Comparison of ENCODE assay signal across 36 cellular contexts in the genomic region with DNA sequence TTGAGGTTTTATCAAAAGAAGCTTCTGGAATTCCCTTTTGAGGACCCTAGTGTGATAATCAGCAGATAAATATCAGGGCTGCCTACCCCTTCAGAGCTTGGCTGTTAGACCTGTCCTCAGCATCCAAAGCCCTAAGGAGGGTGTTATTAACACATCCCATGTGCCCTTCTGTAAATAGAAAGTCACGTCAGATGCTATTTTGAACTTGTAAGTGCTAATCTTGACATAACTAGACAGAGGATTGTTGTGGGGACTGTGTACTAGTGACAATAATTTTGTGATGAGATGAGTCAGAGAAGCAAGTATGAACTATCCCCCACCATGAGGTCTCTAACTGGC. TPM values are rescaled to one million over a fixed set of nuclear protein-coding genes. Genes with fewer than 3 reads are reported as not detected.
"Had no signal": no experiment of that assay in that cellular context is flagged by ENCODE, and none has a peak within 500 bp of the region (broad histone marks: within the 10 kb centered on the region; RNA-seq: fewer than 3 reads in every experiment).

No MANE protein-coding gene starts in this region.

- H3K27ac ChIP-seq: Peyer's patch, VCaP had no signal

- H3K4me3 ChIP-seq: MG63, Peyer's patch had no signal

- H3K9me3 Mint-ChIP-seq: activated B cell treated with CpG ODN at 0.5 μM for 24 hours; activated CD4-positive, alpha-beta T cell treated with anti-CD3 and anti-CD28 coated beads, Interleukin-2, amount 10 ng/mL, durations not matched to agents 24 days and 14 days; activated CD8-positive, alpha-beta T cell treated with anti-CD3 and anti-CD28 coated beads for 36 hours; activated naive CD4-positive, alpha-beta T cell treated with anti-CD3 and anti-CD28 coated beads, Interleukin-2, amount 10 ng/mL, durations not matched to agents 7 days and 5 days; activated naive CD8-positive, alpha-beta T cell treated with anti-CD3 and anti-CD28 coated beads, Interleukin-2, amount 50 U/mL, for 24 hours; activated T-cell treated with anti-CD3 and anti-CD28 coated beads, Interleukin-2, amount 50 U/mL, for 24 hours; IgD-negative memory B cell had no signal

- H3K4me1 ChIP-seq: Peyer's patch had no signal

- DNase-seq: activated B cell treated with CpG ODN at 0.5 μM for 24 hours; activated CD4-positive, alpha-beta T cell treated with anti-CD3 and anti-CD28 coated beads, Interleukin-2, amount 10 ng/mL, durations not matched to agents 24 days and 14 days; activated CD4-positive, alpha-beta T cell treated with anti-CD3 and anti-CD28 coated beads, Interleukin-2, amount 50 U/mL, for 4 hours; activated CD4-positive, CD25-positive, alpha-beta regulatory T cell treated with anti-CD3 and anti-CD28 coated beads, Interleukin-2, amount 50 U/mL, for 72 hours; activated CD8-positive, alpha-beta T cell treated with anti-CD3 and anti-CD28 coated beads for 36 hours; activated gamma-delta T cell treated with Interleukin-2 at 50 U/mL for 16 hours; activated naive CD4-positive, alpha-beta T cell treated with anti-CD3 and anti-CD28 coated beads, Interleukin-2, amount 10 ng/mL, durations not matched to agents 7 days and 5 days; activated naive CD8-positive, alpha-beta T cell treated with anti-CD3 and anti-CD28 coated beads, Interleukin-2, amount 50 U/mL, for 24 hours; activated T-cell treated with anti-CD3 and anti-CD28 coated beads, Interleukin-2, amount 50 U/mL, for 24 hours; anterior cingulate cortex; Kasumi-1; KBM-7; MG63; NCI-H1048; NCI-H1105 treated with DMSO at 0.1 percent for 48 hours; NCI-H1436; NCI-H1694; NCI-H1930; NCI-H2081 treated with DMSO at 0.1 percent for 48 hours; NCI-H345; NCI-H526; NCI-H748 treated with DMSO at 0.1 percent for 48 hours; NK-92 treated with Interleukin-12 subunit alpha and Interleukin-12 subunit beta, amount 100 ng/mL, for 24 hours; PC-3; Peyer's patch; RPMI8226; SW 1271; T-helper 1 cell; T-helper 2 cell; T-helper 9 cell had no signal

- H3K9me3 ChIP-seq: MG63, Peyer's patch had no signal

- ATAC-seq: activated CD8-positive, alpha-beta T cell treated with anti-CD3 and anti-CD28 coated beads for 36 hours; activated naive CD8-positive, alpha-beta T cell treated with anti-CD3 and anti-CD28 coated beads, Interleukin-2, amount 50 U/mL, for 24 hours; PC-3 had no signal

- H3K4me3 Mint-ChIP-seq: activated B cell treated with CpG ODN at 0.5 μM for 24 hours; activated CD4-positive, alpha-beta T cell treated with anti-CD3 and anti-CD28 coated beads, Interleukin-2, amount 10 ng/mL, durations not matched to agents 24 days and 14 days; activated CD8-positive, alpha-beta T cell treated with anti-CD3 and anti-CD28 coated beads for 36 hours; activated naive CD4-positive, alpha-beta T cell treated with anti-CD3 and anti-CD28 coated beads, Interleukin-2, amount 10 ng/mL, durations not matched to agents 7 days and 5 days; activated naive CD8-positive, alpha-beta T cell; activated naive CD8-positive, alpha-beta T cell treated with anti-CD3 and anti-CD28 coated beads, Interleukin-2, amount 50 U/mL, for 24 hours; activated T-cell treated with anti-CD3 and anti-CD28 coated beads, Interleukin-2, amount 50 U/mL, for 24 hours; brain; IgD-negative memory B cell had no signal

- H3K36me3 ChIP-seq: MG63, Peyer's patch had no signal

- H3K27me3 ChIP-seq: MG63, Peyer's patch had no signal

- H3K27ac Mint-ChIP-seq: activated B cell treated with CpG ODN at 0.5 μM for 24 hours; activated CD4-positive, alpha-beta T cell treated with anti-CD3 and anti-CD28 coated beads, Interleukin-2, amount 10 ng/mL, durations not matched to agents 24 days and 14 days; activated CD8-positive, alpha-beta T cell treated with anti-CD3 and anti-CD28 coated beads for 36 hours; activated naive CD4-positive, alpha-beta T cell treated with anti-CD3 and anti-CD28 coated beads, Interleukin-2, amount 10 ng/mL, durations not matched to agents 7 days and 5 days; activated naive CD8-positive, alpha-beta T cell; activated naive CD8-positive, alpha-beta T cell treated with anti-CD3 and anti-CD28 coated beads, Interleukin-2, amount 50 U/mL, for 24 hours; activated T-cell treated with anti-CD3 and anti-CD28 coated beads, Interleukin-2, amount 50 U/mL, for 24 hours; brain; IgD-negative memory B cell had no signal

- H3K36me3 Mint-ChIP-seq: activated naive CD4-positive, alpha-beta T cell treated with anti-CD3 and anti-CD28 coated beads, Interleukin-2, amount 10 ng/mL, durations not matched to agents 7 days and 5 days; activated naive CD8-positive, alpha-beta T cell; brain; IgD-negative memory B cell had no signal

RNA-seq across cellular contexts. Expression of gene LAMA4, which starts 4.9 kb away (rescaled TPM):
- total RNA-seq: activated B cell treated with CpG ODN at 0.5 μM for 24 hours; activated CD4-positive, alpha-beta T cell treated with anti-CD3 and anti-CD28 coated beads, Interleukin-2, amount 10 ng/mL, durations not matched to agents 24 days and 14 days; activated CD8-positive, alpha-beta memory T cell treated with anti-CD3 and anti-CD28 coated beads for 36 hours; activated CD8-positive, alpha-beta T cell treated with anti-CD3 and anti-CD28 coated beads for 36 hours; NCI-H460 had no signal
- polyA plus RNA-seq: IgD-negative memory B cell had no signal
